In the genomic region with DNA sequence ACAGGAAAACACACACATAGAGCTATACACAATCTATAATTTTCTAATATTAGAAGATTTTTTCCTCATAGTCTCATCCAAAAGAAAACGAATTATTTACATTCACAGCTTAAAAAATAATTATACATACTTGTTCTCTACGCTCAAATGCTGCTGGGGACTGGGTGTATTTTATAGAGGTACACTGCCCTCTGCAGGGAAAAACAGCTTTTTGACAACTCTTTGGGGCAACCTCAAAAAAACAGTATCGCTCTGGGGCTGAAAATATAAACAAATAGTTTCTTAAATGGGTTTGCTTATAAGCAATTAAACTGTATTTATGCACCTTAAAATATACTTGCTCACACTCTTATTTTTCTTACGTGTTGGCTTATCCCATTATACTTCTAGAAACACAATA, we compare ENCODE assay signal across 10 cellular contexts.
DNase-seq lines count a peak whose midpoint lies in the region; ATAC-seq and TF ChIP-seq lines count a peak whose summit lies in the region.
"Had no signal": no experiment of that assay in that cellular context is flagged by ENCODE, and none has a peak within 500 bp of the region (broad histone marks: within the 10 kb centered on the region; RNA-seq: fewer than 3 reads in every experiment).

No MANE protein-coding gene starts in this region.

- no peaks in the 10 kb centered on the region for H3K27me3 ChIP-seq in HAP-1 (ENCODE audit: low read depth)

- in situ Hi-C loops in HAP-1 (cut with MboI; ENCODE audit: low sequenced_read_pairs) (no loop called here), SK-MEL-5 (cut with HindIII; ENCODE audit: low pct_unique_long_range_greater_than_20kb, low sequenced_read_pairs) (no loop called here)

- TF ChIP-seq CTCF in AG10803 (conservative IDR thresholded peaks at IDR 0.05; ENCODE audit: low read length) = peak; percentile 55

- no peak overlapping the region for H3K4me3 ChIP-seq in AG10803 (ENCODE audit: low read length)
- H3K4me3 ChIP-seq in HAP-1 = no peak overlapping the region

- peaks cover 55% of the 10 kb centered on the region for H3K4me1 ChIP-seq in HAP-1

- peak; percentile 26 for DNase-seq in AG10803 (ENCODE audit: low read depth)
- peak; percentile 64 to 68 for DNase-seq in HAP-1 (ENCODE audit: low spot score in 2 of 2)
- peak; percentile 44 for DNase-seq in SK-MEL-5 (ENCODE audit: low read depth, low spot score)
- DNase-seq in iPS-NIHi7 (ENCODE audit: extremely low spot score) = peak; percentile 49
- no peak for DNase-seq in activated effector memory CD4-positive, alpha-beta T cell treated with Interleukin-2 at 50 U/mL for 16 hours
- DNase-seq: activated CD8-positive, alpha-beta T cell treated with anti-CD3 and anti-CD28 coated beads for 36 hours; substantia nigra had no signal

- H3K36me3 ChIP-seq in HAP-1 (replicated peaks) = no peaks in the 10 kb centered on the region

- H3K9me3 ChIP-seq in HAP-1 = no peaks in the 10 kb centered on the region

- ATAC-seq in HG02870 (IDR thresholded peaks at IDR 0.05; ENCODE audit: unreplicated experiment) (no peak), GM21381 (IDR thresholded peaks at IDR 0.05; ENCODE audit: unreplicated experiment) (no peak), GM21576 (IDR thresholded peaks at IDR 0.05; ENCODE audit: unreplicated experiment) (no peak)
- ATAC-seq: activated CD8-positive, alpha-beta T cell treated with anti-CD3 and anti-CD28 coated beads for 36 hours had no signal
